Comparison of ENCODE assay signal across 2 cellular contexts in genomic region chr16:30482366-30482765, GRCh38.
TF ChIP-seq lines count a peak whose summit lies in the region.

No MANE protein-coding gene starts in this region.

TF ChIP-seq in A549, 52 proteins besides CTCF, POLR2A, EP300 and RAD21:
- no peak for TF ChIP-seq ZC3H11A (IDR thresholded peaks at IDR 0.05)
- TF ChIP-seq ZSCAN20 (CRISPR knock-in tag; IDR thresholded peaks at IDR 0.05) = no peak
- no peak for TF ChIP-seq FOSL2 (IDR thresholded peaks at IDR 0.05)
- TF ChIP-seq FOSL2 (CRISPR knock-in tag; IDR thresholded peaks at IDR 0.05) = no peak
- no peak for TF ChIP-seq CHD2 (IDR thresholded peaks at IDR 0.05; ENCODE audit: low read length, partially characterized antibody)
- no peak for TF ChIP-seq HDAC2 (IDR thresholded peaks at IDR 0.05)

TF ChIP-seq in HCT116, 20 proteins besides CTCF, POLR2A, EP300 and RAD21:
- no peak for TF ChIP-seq TCF7L2 (IDR thresholded peaks at IDR 0.05; ENCODE audit: borderline replicate concordance, extremely low read depth, insufficient read depth, insufficient read length)
- TF ChIP-seq ZBTB33 (IDR thresholded peaks at IDR 0.05; ENCODE audit: extremely low read depth, insufficient replicate concordance, low read length) = no peak
